In genomic region chr9:128654481-128654880, GRCh38 we compare ENCODE assay signal across 1 cellular context.
TF ChIP-seq lines count a peak whose summit lies in the region.

No MANE protein-coding gene starts in this region.

TF ChIP-seq in SK-N-SH treated with all-trans-retinoic acid at 6 μM for 48 hours, 23 proteins besides CTCF, POLR2A, EP300 and RAD21 (continued from another document):
- TF ChIP-seq PATZ1 (CRISPR knock-in tag; IDR thresholded peaks at IDR 0.05; ENCODE audit: borderline replicate concordance) (no peak), ARNTL (CRISPR knock-in tag; IDR thresholded peaks at IDR 0.05; ENCODE audit: borderline replicate concordance, low read depth) (no peak), ESRRG (CRISPR knock-in tag; IDR thresholded peaks at IDR 0.05) (no peak), GLIS3 (CRISPR knock-in tag; IDR thresholded peaks at IDR 0.05) (no peak), TCF4 (CRISPR knock-in tag; IDR thresholded peaks at IDR 0.05; ENCODE audit: borderline replicate concordance) (no peak), ZFP3 (CRISPR knock-in tag; IDR thresholded peaks at IDR 0.05) (no peak), BACH2 (CRISPR knock-in tag; IDR thresholded peaks at IDR 0.05; ENCODE audit: borderline replicate concordance) (no peak), ZC3H10 (CRISPR knock-in tag; IDR thresholded peaks at IDR 0.05) (no peak), ISL1 (CRISPR knock-in tag; IDR thresholded peaks at IDR 0.05) (no peak)
